In genomic region chr10:81108516-81109199, GRCh38 we compare ENCODE assay signal across 12 cellular contexts.
DNase-seq lines count a peak whose midpoint lies in the region; ATAC-seq and TF ChIP-seq lines count a peak whose summit lies in the region.
"Had no signal": no experiment of that assay in that cellular context is flagged by ENCODE, and none has a peak within 500 bp of the region (broad histone marks: within the 10 kb centered on the region; RNA-seq: fewer than 3 reads in every experiment).

No MANE protein-coding gene starts in this region.

- H3K9me3 Mint-ChIP-seq in activated CD4-positive, alpha-beta T cell treated with anti-CD3 and anti-CD28 coated beads, Interleukin-2, amount 10 ng/mL, durations not matched to agents 24 days and 14 days: no peaks in the 10 kb centered on the region

- no peaks in the 10 kb centered on the region for H3K4me1 Mint-ChIP-seq in activated CD4-positive, alpha-beta T cell treated with anti-CD3 and anti-CD28 coated beads, Interleukin-2, amount 10 ng/mL, durations not matched to agents 24 days and 14 days

- intact Hi-C loops in activated CD4-positive, alpha-beta T cell treated with anti-CD3 and anti-CD28 coated beads, Interleukin-2, amount 10 ng/mL, durations not matched to agents 24 days and 14 days (cut with micrococcal nuclease): no loop called here

- H3K27me3 Mint-ChIP-seq in activated CD4-positive, alpha-beta T cell treated with anti-CD3 and anti-CD28 coated beads, Interleukin-2, amount 10 ng/mL, durations not matched to agents 24 days and 14 days: no peaks in the 10 kb centered on the region

- peak; percentile 91 for ATAC-seq in GM18519 (IDR thresholded peaks at IDR 0.05; ENCODE audit: low FRiP score, unreplicated experiment)
- ATAC-seq in GM21737 (IDR thresholded peaks at IDR 0.05; ENCODE audit: unreplicated experiment): peak; percentile 77
- peak; percentile 81 for ATAC-seq in HG03520 (IDR thresholded peaks at IDR 0.05; ENCODE audit: unreplicated experiment)
- ATAC-seq: left cardiac atrium had no signal

- no peak overlapping the region for H3K27ac Mint-ChIP-seq in activated CD4-positive, alpha-beta T cell treated with anti-CD3 and anti-CD28 coated beads, Interleukin-2, amount 10 ng/mL, durations not matched to agents 24 days and 14 days

- H3K36me3 Mint-ChIP-seq in activated CD4-positive, alpha-beta T cell treated with anti-CD3 and anti-CD28 coated beads, Interleukin-2, amount 10 ng/mL, durations not matched to agents 24 days and 14 days (ENCODE audit: low read depth): no peaks in the 10 kb centered on the region

- CTCF ChIA-PET in HEK293T (lab: Yijun Ruan, JAX): interaction anchor here (0.7 to 1.0 kb wide), 2 partner anchors 14 to 427 kb away, joined by 3 read pairs; no protein-coding TSS in a partner anchor

- no peak overlapping the region for H3K4me3 Mint-ChIP-seq in activated CD4-positive, alpha-beta T cell treated with anti-CD3 and anti-CD28 coated beads, Interleukin-2, amount 10 ng/mL, durations not matched to agents 24 days and 14 days

- POLR2A ChIA-PET in HEK293T (lab: Yijun Ruan, JAX): no interaction called here

- DNase-seq in islet precursor cell: peak; percentile 83
- DNase-seq in HEK293T (ENCODE audit: extremely low spot score): no peak
- no peak for DNase-seq in putamen (ENCODE audit: low spot score)
- no peak for DNase-seq in NCI-H2196 (lab: John Stamatoyannopoulos, UW; ENCODE audit: unreplicated experiment)
- no peak for DNase-seq in activated CD4-positive, alpha-beta T cell treated with anti-CD3 and anti-CD28 coated beads, Interleukin-2, amount 10 ng/mL, durations not matched to agents 24 days and 14 days
- DNase-seq: activated CD4-positive, alpha-beta T cell treated with anti-CD3 and anti-CD28 coated beads for 48 hours; left cardiac atrium; NCI-H1417 treated with DMSO at 0.1 percent for 48 hours; stimulated activated CD4-positive, alpha-beta T cell treated with anti-CD3 and anti-CD28 coated beads, Interleukin-15, amount 100 ng/mL, for 24 hours had no signal

TF ChIP-seq in HEK293T, 16 proteins besides CTCF, POLR2A, EP300 and RAD21:
- TF ChIP-seq HDGF (IDR thresholded peaks at IDR 0.05; ENCODE audit: borderline replicate concordance) (no peak), BHLHE40 (IDR thresholded peaks at IDR 0.05; ENCODE audit: borderline replicate concordance) (no peak), ELF4 (IDR thresholded peaks at IDR 0.05) (no peak), TARDBP (IDR thresholded peaks at IDR 0.05) (no peak), SP1 (IDR thresholded peaks at IDR 0.05) (no peak), FOXK2 (IDR thresholded peaks at IDR 0.05) (no peak), FOXA1 (IDR thresholded peaks at IDR 0.05) (no peak), NFRKB (IDR thresholded peaks at IDR 0.05) (no peak), SUZ12 (IDR thresholded peaks at IDR 0.05) (no peak), LEF1 (IDR thresholded peaks at IDR 0.05; ENCODE audit: borderline replicate concordance) (no peak), L3MBTL2 (conservative IDR thresholded peaks at IDR 0.05) (no peak), CTBP1 (IDR thresholded peaks at IDR 0.05; ENCODE audit: borderline replicate concordance) (no peak), ZNF384 (IDR thresholded peaks at IDR 0.05) (no peak), ARNT (IDR thresholded peaks at IDR 0.05) (no peak), FOXM1 (IDR thresholded peaks at IDR 0.05; ENCODE audit: borderline replicate concordance) (no peak)
- TF ChIP-seq, protein P1, sequence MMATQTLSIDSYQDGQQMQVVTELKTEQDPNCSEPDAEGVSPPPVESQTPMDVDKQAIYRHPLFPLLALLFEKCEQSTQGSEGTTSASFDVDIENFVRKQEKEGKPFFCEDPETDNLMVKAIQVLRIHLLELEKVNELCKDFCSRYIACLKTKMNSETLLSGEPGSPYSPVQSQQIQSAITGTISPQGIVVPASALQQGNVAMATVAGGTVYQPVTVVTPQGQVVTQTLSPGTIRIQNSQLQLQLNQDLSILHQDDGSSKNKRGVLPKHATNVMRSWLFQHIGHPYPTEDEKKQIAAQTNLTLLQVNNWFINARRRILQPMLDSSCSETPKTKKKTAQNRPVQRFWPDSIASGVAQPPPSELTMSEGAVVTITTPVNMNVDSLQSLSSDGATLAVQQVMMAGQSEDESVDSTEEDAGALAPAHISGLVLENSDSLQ (IDR thresholded peaks at IDR 0.05): no peak
TF ChIP-seq in HEK293T: peak in this region for 0.
